In genomic region chr17:19659366-19660177, GRCh38 we compare ENCODE assay signal across 24 cellular contexts. TPM values are rescaled to one million over a fixed set of nuclear protein-coding genes. Genes with fewer than 3 reads are reported as not detected.
DNase-seq lines count a peak whose midpoint lies in the region; ATAC-seq and TF ChIP-seq lines count a peak whose summit lies in the region.
"Had no signal": no experiment of that assay in that cellular context is flagged by ENCODE, and none has a peak within 500 bp of the region (broad histone marks: within the 10 kb centered on the region; RNA-seq: fewer than 3 reads in every experiment).

No MANE protein-coding gene starts in this region.

- H3K27me3 ChIP-seq in CD4-positive, alpha-beta memory T cell (ENCODE audit: insufficient read depth, low read length) = no peaks in the 10 kb centered on the region
- H3K27me3 ChIP-seq: BLaER1, neural progenitor cell, tibial artery had no signal

- peak; percentile 41 for ATAC-seq in left lobe of liver
- peak; percentile 36 for ATAC-seq in sciatic nerve
- no peak for ATAC-seq in HG03442 (IDR thresholded peaks at IDR 0.05; ENCODE audit: unreplicated experiment)
- ATAC-seq: stimulated activated naive CD8-positive, alpha-beta T cell treated with anti-CD3 and anti-CD28 coated beads, Interleukin-15, Interleukin-2, amounts not matched to agents 100 U/mL and 50 U/mL, for 24 hours had no signal

- POLR2A ChIA-PET in RWPE1 (lab: Yijun Ruan, JAX; ENCODE audit: low non-redundant PET) = no interaction called here
- POLR2A ChIA-PET in CD4-positive, alpha-beta memory T cell (lab: Charles Lee; ENCODE audit: partially characterized antibody) = interaction anchor here (3.4 kb wide), 1 partner anchor 11 kb away, joined by 13 read pairs; the partner anchor contains the start of gene ALDH3A2

- H3K4me1 ChIP-seq in CD4-positive, alpha-beta memory T cell (ENCODE audit: insufficient read depth, low read length) = no peaks in the 10 kb centered on the region

- H3K27ac ChIP-seq in C4-2B (peak overlapping the region; percentile 79), RWPE1 (peak overlapping the region; percentile 34)
- H3K27ac ChIP-seq in CD4-positive, alpha-beta memory T cell (ENCODE audit: low read depth, low read length) = no peak overlapping the region
- H3K27ac ChIP-seq: BLaER1, neural progenitor cell, tibial artery had no signal

- H3K27me3 Mint-ChIP-seq in CD4-positive, alpha-beta memory T cell = no peaks in the 10 kb centered on the region
- H3K27me3 Mint-ChIP-seq: IgD-negative memory B cell, memory B cell had no signal

- intact Hi-C loops in sciatic nerve (cut with DNase I) = no loop called here
- intact Hi-C loops in CD4-positive, alpha-beta memory T cell (cut with micrococcal nuclease) = no loop called here

- DNase-seq in RWPE1 (ENCODE audit: low spot score) (no peak), left lobe of liver (ENCODE audit: low spot score) (no peak), sciatic nerve (ENCODE audit: low spot score) (no peak), kidney tubule cell (ENCODE audit: low spot score) (no peak), AML-193 (lab: John Stamatoyannopoulos, UW) (no peak)
- no peak for DNase-seq in CD4-positive, alpha-beta memory T cell
- DNase-seq: activated CD4-positive, alpha-beta T cell treated with anti-CD3 and anti-CD28 coated beads for 1 hour; activated gamma-delta T cell; activated T-cell treated with anti-CD3 and anti-CD28 coated beads for 4 hours; glutamatergic neuron; NCI-H2227 treated with DMSO at 0.1 percent for 48 hours; posterior cingulate gyrus; RPMI8226; stimulated activated naive CD8-positive, alpha-beta T cell treated with anti-CD3 and anti-CD28 coated beads, Interleukin-15, Interleukin-2, amounts not matched to agents 100 U/mL and 50 U/mL, for 24 hours; T-helper 1 cell; tibial artery had no signal

- no peak overlapping the region for H3K4me3 ChIP-seq in CD4-positive, alpha-beta memory T cell (ENCODE audit: low read length in 2 of 2)
- H3K4me3 ChIP-seq: BLaER1, HAP-1, neural progenitor cell, tibial artery had no signal

- no peak overlapping the region for H3K27ac Mint-ChIP-seq in CD4-positive, alpha-beta memory T cell
- H3K27ac Mint-ChIP-seq: memory B cell, neural progenitor cell had no signal

- peaks cover 0 to 10% (median 1%) of the 10 kb centered on the region in 4 donors for H3K4me1 Mint-ChIP-seq in CD4-positive, alpha-beta memory T cell
- H3K4me1 Mint-ChIP-seq: neural progenitor cell had no signal

- H3K9me3 ChIP-seq in CD4-positive, alpha-beta memory T cell (ENCODE audit: control insufficient read depth in 1 of 2, low read length in 2 of 2) = no peaks in the 10 kb centered on the region
- H3K9me3 ChIP-seq: HAP-1, tibial artery had no signal

- CTCF ChIA-PET in RWPE1 (lab: Yijun Ruan, JAX) = interaction anchor here (0.6 to 0.8 kb wide), 3 partner anchors 10 to 140 kb away, joined by 3 to 4 read pairs (median 3); no protein-coding TSS in a partner anchor
- CTCF ChIA-PET in CD4-positive, alpha-beta memory T cell (lab: Charles Lee; ENCODE audit: partially characterized antibody) = no interaction called here

- TF ChIP-seq CTCF in C4-2B (conservative IDR thresholded peaks at IDR 0.05) (no peak), RWPE1 (conservative IDR thresholded peaks at IDR 0.05; ENCODE audit: low read depth) (no peak)

- peaks cover 32% of the 10 kb centered on the region for H3K36me3 ChIP-seq in CD4-positive, alpha-beta memory T cell (ENCODE audit: insufficient read depth, low read length)

- H3K4me3 Mint-ChIP-seq in CD4-positive, alpha-beta memory T cell = no peak overlapping the region
- H3K4me3 Mint-ChIP-seq: IgD-negative memory B cell, memory B cell, neural progenitor cell had no signal

- peaks cover 61 to 65% of the 10 kb centered on the region in 2 donors for H3K36me3 Mint-ChIP-seq in CD4-positive, alpha-beta memory T cell

- H3K9me3 Mint-ChIP-seq in CD4-positive, alpha-beta memory T cell = no peaks in the 10 kb centered on the region
- H3K9me3 Mint-ChIP-seq: IgD-negative memory B cell, memory B cell had no signal

RNA-seq across cellular contexts. Expression of gene ALDH3A2, which starts 11.0 kb away (rescaled TPM):
- 154 TPM for total RNA-seq in left lobe of liver
- total RNA-seq in sciatic nerve = 74.3 TPM
- total RNA-seq in CD4-positive, alpha-beta memory T cell = 10 to 100 TPM; 45.8 to 52.5 TPM
- 10 to 100 TPM; 19.7 to 24.3 TPM for polyA plus RNA-seq in CD4-positive, alpha-beta memory T cell

RNA-seq across cellular contexts. Expression of gene SLC47A2, which starts 56.8 kb away (rescaled TPM):
- total RNA-seq in left lobe of liver (not detected), sciatic nerve (not detected)
- not detected for total RNA-seq in CD4-positive, alpha-beta memory T cell
- polyA plus RNA-seq in CD4-positive, alpha-beta memory T cell = not detected
- total RNA-seq: SK-MEL-5 had no signal
